Comparison of ENCODE assay signal across 24 cellular contexts in the genomic region with DNA sequence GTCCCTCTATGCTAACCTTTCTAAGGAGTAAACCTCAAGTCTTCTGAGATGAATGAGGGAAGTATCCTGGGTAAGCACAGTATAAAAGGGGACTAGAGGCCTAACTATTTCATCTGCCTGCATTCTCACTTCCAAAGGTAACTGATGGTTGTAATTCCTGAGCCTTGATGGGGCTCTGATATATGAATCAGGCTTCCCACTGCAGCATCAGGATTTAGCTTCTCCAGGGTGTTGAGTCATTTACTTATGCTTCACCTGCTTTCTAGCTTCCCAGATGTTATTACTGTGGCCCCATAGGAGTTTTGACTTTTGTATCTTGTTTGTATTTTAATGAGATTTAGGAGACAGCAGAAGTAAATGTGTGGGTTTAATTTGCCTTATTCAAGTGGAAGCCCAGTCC.
"Had no signal": no experiment of that assay in that cellular context is flagged by ENCODE, and none has a peak within 500 bp of the region (broad histone marks: within the 10 kb centered on the region; RNA-seq: fewer than 3 reads in every experiment).

No MANE protein-coding gene starts in this region.

- H3K4me1 ChIP-seq: esophagus muscularis mucosa, gastrocnemius medialis, heart right ventricle, left lung, lower lobe of right lung had no signal

- H3K27me3 ChIP-seq: dorsolateral prefrontal cortex, esophagus muscularis mucosa, gastrocnemius medialis, heart right ventricle, left lung had no signal

- DNase-seq: dermis blood vessel endothelial cell; dorsolateral prefrontal cortex; effector CD4-positive, alpha-beta T cell; effector memory CD4-positive, alpha-beta T cell; foreskin melanocyte; gastrocnemius medialis; glutamatergic neuron; head of caudate nucleus; heart right ventricle; hippocampal formation; kidney; kidney glomerular epithelial cell; left cardiac atrium; left lung; left ventricle myocardium superior; lower lobe of right lung; mesendoderm; midbrain; naive thymus-derived CD4-positive, alpha-beta T cell had no signal

- H3K4me3 ChIP-seq: coronary artery, dorsolateral prefrontal cortex, esophagus muscularis mucosa, gastrocnemius medialis, heart right ventricle, left lung, lower lobe of right lung had no signal

- ATAC-seq: gastrocnemius medialis; heart right ventricle; left cardiac atrium; left lung; left ventricle myocardium superior; lower lobe of right lung; naive thymus-derived CD4-positive, alpha-beta T cell had no signal

- H3K4me1 Mint-ChIP-seq: naive thymus-derived CD4-positive, alpha-beta T cell had no signal

- H3K27ac ChIP-seq: coronary artery, dorsolateral prefrontal cortex, esophagus muscularis mucosa, gastrocnemius medialis, heart right ventricle, left lung, lower lobe of right lung had no signal

- H3K36me3 Mint-ChIP-seq: naive thymus-derived CD4-positive, alpha-beta T cell had no signal

- FAIRE-seq: colon, endometrium, islet of Langerhans, kidney had no signal

- H3K27ac Mint-ChIP-seq: naive thymus-derived CD4-positive, alpha-beta T cell had no signal

- H3K4me3 Mint-ChIP-seq: naive thymus-derived CD4-positive, alpha-beta T cell had no signal

- H3K36me3 ChIP-seq: esophagus muscularis mucosa, gastrocnemius medialis, left lung, lower lobe of right lung had no signal
